ENCODE assay signal across 8 cellular contexts in genomic region chr1:175072131-175072941, GRCh38.
A peak's percentile ranks its signal among the peaks of the same experiment; 100 is the strongest.
DNase-seq lines count a peak whose midpoint lies in the region; ATAC-seq and TF ChIP-seq lines count a peak whose summit lies in the region.

No MANE protein-coding gene starts in this region.

- TF ChIP-seq CTCF in choroid plexus epithelial cell (conservative IDR thresholded peaks at IDR 0.05; ENCODE audit: low read depth, low read length), result no peak

- peak; percentile 55 for ATAC-seq in HG02763 (IDR thresholded peaks at IDR 0.05; ENCODE audit: unreplicated experiment)

- H3K27me3 ChIP-seq in NT2/D1 (ENCODE audit: insufficient read depth, insufficient read length) (no peaks in the 10 kb centered on the region), muscle layer of colon (ENCODE audit: control insufficient read depth in 1 of 2, insufficient read depth in 2 of 2, low read length in 2 of 2) (no peaks in the 10 kb centered on the region)

- H3K4me3 ChIP-seq in NT2/D1 (ENCODE audit: insufficient read length, low read depth), result no peak overlapping the region
- H3K4me3 ChIP-seq in choroid plexus epithelial cell (ENCODE audit: low read depth, low read length), result no peak overlapping the region
- peak overlapping the region; percentile 18 to 29 for H3K4me3 ChIP-seq in muscle layer of colon (ENCODE audit: low read depth in 1 of 2, low read length in 2 of 2)

- DNase-seq in NCI-H2029 (lab: John Stamatoyannopoulos, UW), result peak; percentile 28
- DNase-seq in NCI-H2029 treated with DMSO at 0.1 percent for 48 hours (lab: John Stamatoyannopoulos, UW), result no peak
- peak; percentile 68 for DNase-seq in NT2/D1 (ENCODE audit: low read depth, low spot score)
- DNase-seq in choroid plexus epithelial cell (ENCODE audit: low read depth), result peak; percentile 79
- DNase-seq in SHP77 treated with DMSO at 0.1 percent for 48 hours (lab: John Stamatoyannopoulos, UW), result no peak
- no peak for DNase-seq in NCI-H774 (lab: John Stamatoyannopoulos, UW)

- H3K36me3 ChIP-seq in NT2/D1 (ENCODE audit: insufficient read depth, insufficient read length, low read length) (no peaks in the 10 kb centered on the region), muscle layer of colon (ENCODE audit: insufficient read depth, low read length) (no peaks in the 10 kb centered on the region)

- H3K9me3 ChIP-seq in NT2/D1 (ENCODE audit: insufficient read depth, low read length) (no peaks in the 10 kb centered on the region), muscle layer of colon (ENCODE audit: low read length) (no peaks in the 10 kb centered on the region)

- H3K27ac ChIP-seq in muscle layer of colon (ENCODE audit: low read depth, low read length), result peak overlapping the region; percentile 32

- no peak overlapping the region for H3K9ac ChIP-seq in NT2/D1 (ENCODE audit: insufficient read length, low read depth)
- H3K9ac ChIP-seq in muscle layer of colon (ENCODE audit: low read length), result no peak overlapping the region

- H3K4me1 ChIP-seq in NT2/D1 (ENCODE audit: insufficient read depth, insufficient read length) (peaks cover 9% of the 10 kb centered on the region), muscle layer of colon (ENCODE audit: insufficient read depth, low read length) (peaks cover 14% of the 10 kb centered on the region)

Comparison
In these comparisons a context has a peak if more than half of its experiments do, and no peak if none do; other contexts are left out.
1. DNase-seq: peak in NCI-H2029 (single experiment), NT2/D1 (single experiment) and choroid plexus epithelial cell (single experiment); none in NCI-H2029 treated with DMSO at 0.1 percent for 48 hours (single experiment), SHP77 treated with DMSO at 0.1 percent for 48 hours (single experiment) and NCI-H774 (single experiment).
2. H3K4me3 ChIP-seq: peak in muscle layer of colon (2 of 2); none in NT2/D1 (single experiment) and choroid plexus epithelial cell (single experiment).